In genomic region chr3:12040902-12041301, GRCh38 we compare ENCODE assay signal across 20 cellular contexts. TPM values are rescaled to one million over a fixed set of nuclear protein-coding genes. Genes with fewer than 3 reads are reported as not detected.
DNase-seq lines count a peak whose midpoint lies in the region; ATAC-seq and TF ChIP-seq lines count a peak whose summit lies in the region.
"Had no signal": no experiment of that assay in that cellular context is flagged by ENCODE, and none has a peak within 500 bp of the region (broad histone marks: within the 10 kb centered on the region; RNA-seq: fewer than 3 reads in every experiment).

No MANE protein-coding gene starts in this region.

- no peak for TF ChIP-seq CTCF in dorsolateral prefrontal cortex (IDR thresholded peaks at IDR 0.05 in 54 of 56, conservative IDR thresholded peaks at IDR 0.05 in 2 of 56; ENCODE audit: low read depth in 1 of 56, partially characterized antibody in 56 of 56)
- no peak for TF ChIP-seq CTCF in body of pancreas (IDR thresholded peaks at IDR 0.05)
- TF ChIP-seq CTCF in MCF 10A (IDR thresholded peaks at IDR 0.05; ENCODE audit: unreplicated experiment) = no peak

- H3K4me3 ChIP-seq in H7 (ENCODE audit: insufficient read depth, low read depth, low read length) = no peak overlapping the region
- no peak overlapping the region for H3K4me3 ChIP-seq in dorsolateral prefrontal cortex
- no peak overlapping the region for H3K4me3 ChIP-seq in body of pancreas
- H3K4me3 ChIP-seq: BLaER1, GM23248 had no signal

- H3K4me1 ChIP-seq in body of pancreas = no peaks in the 10 kb centered on the region
- H3K4me1 ChIP-seq: BLaER1 had no signal

- H3K27me3 Mint-ChIP-seq in MCF 10A (ENCODE audit: insufficient read depth, unreplicated experiment) = no peaks in the 10 kb centered on the region

- CTCF ChIA-PET in MCF 10A (lab: Yijun Ruan, JAX) = no interaction called here

- no peaks in the 10 kb centered on the region for H3K9me3 Mint-ChIP-seq in MCF 10A (ENCODE audit: unreplicated experiment)
- H3K9me3 Mint-ChIP-seq: CD8-positive, alpha-beta T cell had no signal

- peak overlapping the region in 41 of 59 donors; percentile 6 to 77 (median 44) for H3K27ac ChIP-seq in dorsolateral prefrontal cortex
- H3K27ac ChIP-seq in body of pancreas = no peak overlapping the region
- H3K27ac ChIP-seq: BLaER1, GM23248, RWPE1 had no signal

- H3K36me3 Mint-ChIP-seq in MCF 10A (ENCODE audit: insufficient read depth, unreplicated experiment) = no peaks in the 10 kb centered on the region
- H3K36me3 Mint-ChIP-seq: CD8-positive, alpha-beta T cell had no signal

- POLR2A ChIA-PET in MCF 10A (lab: Yijun Ruan, JAX) = interaction anchor here (0.6 kb wide), 1 partner anchor 215 kb away, joined by 3 read pairs; no protein-coding TSS in a partner anchor

- H3K27ac Mint-ChIP-seq in MCF 10A (ENCODE audit: low read depth, unreplicated experiment) = no peak overlapping the region
- H3K27ac Mint-ChIP-seq: CD8-positive, alpha-beta T cell had no signal

- BruUV-seq in MCF 10A (replicated peaks; lab: Mats Ljungman, UMichigan) = no TSS peak

- H3K36me3 ChIP-seq in H7 (replicated peaks; ENCODE audit: control insufficient read depth, insufficient read depth, low read length) (no peaks in the 10 kb centered on the region), body of pancreas (replicated peaks in 1 of 2; ENCODE audit: insufficient read depth in 1 of 2, low read depth in 2 of 2) (no peaks in the 10 kb centered on the region)
- H3K36me3 ChIP-seq: BLaER1 had no signal

- no peak for TF ChIP-seq POLR2A in body of pancreas (IDR thresholded peaks at IDR 0.05)

- no peak for ATAC-seq in body of pancreas
- ATAC-seq: CD8-positive, alpha-beta T cell; HCT116; PC-3 had no signal

- peak; percentile 12 for DNase-seq in H7
- peak; percentile 11 for DNase-seq in NCI-H524 treated with DMSO at 0.1 percent for 48 hours (lab: John Stamatoyannopoulos, UW)
- peak in 8 of 10 donors; percentile 26 to 85 (median 59) for DNase-seq in dorsolateral prefrontal cortex
- DNase-seq in superior temporal gyrus (ENCODE audit: extremely low spot score) = peak; percentile 72
- no peak for DNase-seq in retina
- DNase-seq in body of pancreas = no peak
- DNase-seq in MCF 10A (ENCODE audit: unreplicated experiment) = no peak
- DNase-seq in A172 (ENCODE audit: low spot score) = no peak
- DNase-seq: CD8-positive, alpha-beta T cell; DND-41; GF-D8; GM23248; MV-4-11; NCI-H1417 treated with DMSO at 0.1 percent for 48 hours; NCI-H2029 treated with DMSO at 0.1 percent for 48 hours; NCI-H526 treated with DMSO at 0.1 percent for 48 hours; PC-3 had no signal

- no peaks in the 10 kb centered on the region for H3K4me1 Mint-ChIP-seq in MCF 10A (ENCODE audit: insufficient read depth, unreplicated experiment)

- 80 to 93% methylated on average over 1 of the region's 1 CpG for WGBS in body of pancreas, 2 donors

- H3K4me3 Mint-ChIP-seq in MCF 10A (ENCODE audit: unreplicated experiment) = no peak overlapping the region
- H3K4me3 Mint-ChIP-seq: CD8-positive, alpha-beta T cell had no signal

- intact Hi-C loops in dorsolateral prefrontal cortex (cut with DNase I) (loop anchor here (10.0 kb wide), 2 partner anchors 86 to 196 kb away; partner anchors contain the start of gene TAMM41 (in 2 of the 2)), body of pancreas (cut with DNase I) (no loop called here), MCF 10A (cut with micrococcal nuclease) (no loop called here)

- H3K9me3 ChIP-seq in body of pancreas = no peaks in the 10 kb centered on the region
- H3K9me3 ChIP-seq: BLaER1 had no signal

- H3K27me3 ChIP-seq in H7 (ENCODE audit: control insufficient read depth, insufficient read depth, low read length) (no peaks in the 10 kb centered on the region), dorsolateral prefrontal cortex (peaks cover 0 to 6% (median 0%) of the 10 kb centered on the region in 45 donors), body of pancreas (no peaks in the 10 kb centered on the region)
- H3K27me3 ChIP-seq: BLaER1 had no signal

RNA-seq across cellular contexts. Expression of gene SYN2, which starts 36.7 kb away (rescaled TPM):
- total RNA-seq in H7 (2014; rRNA removed; shearing (Covaris generic)) = 3.2 and 4.7 TPM in 2 replicates
- total RNA-seq in dorsolateral prefrontal cortex (100 to 1,000 TPM in 117 of 120 experiments, 10 to 100 TPM in 3; 64.5 to 365 (median 234) TPM), body of pancreas (1 to 10 TPM in 1 of 2 donors, under 1 TPM in 1; 0.78 to 3.6 TPM), MCF 10A (2022) (not detected in 2 replicates)
- 0.12 and 0.59 TPM in 2 replicates for total RNA-seq in A172 (2014; rRNA removed; shearing (Covaris generic))
- total RNA-seq: CD8-positive, alpha-beta T cell; GM23248 had no signal

Comparison
In these comparisons a context has a peak if more than half of its experiments do, and no peak if none do; other contexts are left out.
1. DNase-seq: peak in H7 (single experiment), NCI-H524 treated with DMSO at 0.1 percent for 48 hours (single experiment), dorsolateral prefrontal cortex (8 of 10) and superior temporal gyrus (single experiment); none in retina (single experiment), body of pancreas (0 of 4), MCF 10A (single experiment) and A172 (single experiment).
2. H3K27ac ChIP-seq: peak in dorsolateral prefrontal cortex (41 of 59); none in body of pancreas (0 of 4).
3. RNA of gene SYN2, which starts 36.7 kb away (total RNA-seq): 64.5 to 365 TPM in dorsolateral prefrontal cortex; 3.2 to 4.7 TPM in H7, 0.78 to 3.6 TPM in body of pancreas, 0.12 to 0.59 TPM in A172 and not detected in MCF 10A; every median in the first group is over 10 times any median in the second.
4. intact Hi-C loops: an anchor here in dorsolateral prefrontal cortex (10.0 kb wide); none called in body of pancreas and MCF 10A.